ENCODE assay signal across 22 cellular contexts in genomic region chrX:143580266-143580665, GRCh38. TPM values are rescaled to one million over a fixed set of nuclear protein-coding genes. Genes with fewer than 3 reads are reported as not detected.
DNase-seq lines count a peak whose midpoint lies in the region; ATAC-seq and TF ChIP-seq lines count a peak whose summit lies in the region.
"Had no signal": no experiment of that assay in that cellular context is flagged by ENCODE, and none has a peak within 500 bp of the region (broad histone marks: within the 10 kb centered on the region; RNA-seq: fewer than 3 reads in every experiment).

No MANE protein-coding gene starts in this region.

- H2AFZ ChIP-seq in OCI-LY3 (ENCODE audit: low read depth, low read length) = no peak overlapping the region

- ATAC-seq in gastroesophageal sphincter = peak; percentile 28
- no peak for ATAC-seq in GM21360 (IDR thresholded peaks at IDR 0.05; ENCODE audit: unreplicated experiment)
- no peak for ATAC-seq in upper lobe of left lung (ENCODE audit: low FRiP score in 2 of 2)
- ATAC-seq: HCT116; stimulated activated naive B cell treated with anti-CD40 and anti-IgM and Interleukin-4, amounts not matched to agents 10 μg/mL and 1 μg/mL and 100 μg/mL, for 72 hours had no signal

- no peaks in the 10 kb centered on the region for H3K79me2 ChIP-seq in OCI-LY3 (ENCODE audit: low read length)

- WGBS in gastroesophageal sphincter (ENCODE audit: low coverage in 1 of 2), 2 donors = 0 to 33% methylated on average over 1 to 2 of the region's 2 CpGs
- WGBS in upper lobe of left lung, 2 donors = 8 to 43% methylated on average over 1 to 2 of the region's 2 CpGs

- no peak for TF ChIP-seq CTCF in OCI-LY3 (IDR thresholded peaks at IDR 0.05; ENCODE audit: low read depth, low read length)
- no peak for TF ChIP-seq CTCF in gastroesophageal sphincter (IDR thresholded peaks at IDR 0.05)
- no peak for TF ChIP-seq CTCF in upper lobe of left lung (IDR thresholded peaks at IDR 0.05)

- TF ChIP-seq EP300 in gastroesophageal sphincter (IDR thresholded peaks at IDR 0.05) (no peak), upper lobe of left lung (IDR thresholded peaks at IDR 0.05) (no peak)

- no peak overlapping the region for H3K9ac ChIP-seq in OCI-LY3 (ENCODE audit: low read length)

- H3K4me3 ChIP-seq in OCI-LY3 (ENCODE audit: low read length) (no peak overlapping the region), gastroesophageal sphincter (no peak overlapping the region), upper lobe of left lung (no peak overlapping the region)

- peak overlapping the region; percentile 18 for H3K4me2 ChIP-seq in OCI-LY3 (ENCODE audit: low read length)

- no peaks in the 10 kb centered on the region for H3K36me3 ChIP-seq in OCI-LY3 (replicated peaks; ENCODE audit: low read depth, low read length)
- no peaks in the 10 kb centered on the region for H3K36me3 ChIP-seq in gastroesophageal sphincter
- H3K36me3 ChIP-seq in upper lobe of left lung = no peaks in the 10 kb centered on the region
- H3K36me3 ChIP-seq: BE2C had no signal

- H3K27me3 ChIP-seq in OCI-LY3 (ENCODE audit: low read depth, low read length) (no peaks in the 10 kb centered on the region), gastroesophageal sphincter (no peaks in the 10 kb centered on the region), upper lobe of left lung (no peaks in the 10 kb centered on the region)
- H3K27me3 ChIP-seq: BE2C had no signal

- H4K20me1 ChIP-seq in OCI-LY3 (ENCODE audit: insufficient read depth, low read length) = no peaks in the 10 kb centered on the region

- TF ChIP-seq POLR2A in gastroesophageal sphincter (IDR thresholded peaks at IDR 0.05) = no peak
- no peak for TF ChIP-seq POLR2A in upper lobe of left lung (IDR thresholded peaks at IDR 0.05)

- H3K27ac ChIP-seq in OCI-LY3 (ENCODE audit: low read length) (peak overlapping the region; percentile 30; the same call in 1 of the 2 replicates), gastroesophageal sphincter (no peak overlapping the region), upper lobe of left lung (no peak overlapping the region)
- H3K27ac ChIP-seq: epithelial cell of prostate had no signal

- H3K4me1 ChIP-seq in OCI-LY3 (ENCODE audit: low read length) (peaks cover 26% of the 10 kb centered on the region), gastroesophageal sphincter (no peaks in the 10 kb centered on the region), upper lobe of left lung (no peaks in the 10 kb centered on the region)
- H3K4me1 ChIP-seq: BE2C had no signal

- H3K9me3 ChIP-seq in OCI-LY3 (ENCODE audit: insufficient read depth, low read length) (no peaks in the 10 kb centered on the region), gastroesophageal sphincter (no peaks in the 10 kb centered on the region), upper lobe of left lung (no peaks in the 10 kb centered on the region)
- H3K9me3 ChIP-seq: BE2C had no signal

- DNase-seq in Kasumi-1 (lab: John Stamatoyannopoulos, UW) = peak; percentile 54 to 67
- peak; percentile 65 for DNase-seq in renal cortical epithelial cell (ENCODE audit: low read depth)
- DNase-seq in NCI-H2171 (lab: John Stamatoyannopoulos, UW) = no peak
- DNase-seq in upper lobe of left lung = no peak
- no peak for DNase-seq in NCI-H446 treated with DMSO at 0.1 percent for 48 hours (lab: John Stamatoyannopoulos, UW)
- DNase-seq: activated CD4-positive, alpha-beta T cell treated with anti-CD3 and anti-CD28 coated beads, Interleukin-2, amount 50 U/mL, for 48 hours; activated naive CD4-positive, alpha-beta T cell treated with anti-CD3 and anti-CD28 coated beads, Interleukin-2, amount 50 U/mL, for 16 hours; activated T-cell treated with anti-CD3 and anti-CD28 coated beads, Interleukin-2, amount 50 U/mL, for 1 hour; BE2C; cortex of kidney; DMS 273 treated with DMSO at 0.1 percent for 48 hours; immature natural killer cell; NCI-H2029; NCI-H524; retina; stimulated activated CD4-positive, alpha-beta T cell treated with anti-CD3 and anti-CD28 coated beads, Interleukin-15, amount 100 ng/mL, for 24 hours; stimulated activated naive B cell treated with anti-CD40 and anti-IgM and Interleukin-4, amounts not matched to agents 10 μg/mL and 1 μg/mL and 100 μg/mL, for 72 hours had no signal

RNA-seq across cellular contexts. Expression of gene SLITRK4, which starts 55.6 kb away (rescaled TPM):
- total RNA-seq in gastroesophageal sphincter (1 to 10 TPM in 3 of 4 donors, under 1 TPM in 1; 0.35 to 2.7 (median 1.4) TPM), renal cortical epithelial cell (27.4 and 30.6 TPM in 2 replicates), upper lobe of left lung (under 1 TPM in 5 of 6 donors, not detected in 1; 0.33 to 0.94 (median 0.61) TPM)

Comparison
In these comparisons a context has a peak if more than half of its experiments do, and no peak if none do; other contexts are left out.
1. DNase-seq: peak in Kasumi-1 (2 of 2) and renal cortical epithelial cell (single experiment); none in NCI-H2171 (single experiment), upper lobe of left lung (0 of 2) and NCI-H446 treated with DMSO at 0.1 percent for 48 hours (single experiment).